Comparison of ENCODE assay signal across 8 cellular contexts in genomic region chr21:15005391-15005790, GRCh38. TPM values are rescaled to one million over a fixed set of nuclear protein-coding genes. Genes with fewer than 3 reads are reported as not detected.
DNase-seq lines count a peak whose midpoint lies in the region; ATAC-seq, FAIRE-seq and TF ChIP-seq lines count a peak whose summit lies in the region.
"Had no signal": no experiment of that assay in that cellular context is flagged by ENCODE, and none has a peak within 500 bp of the region (broad histone marks: within the 10 kb centered on the region; RNA-seq: fewer than 3 reads in every experiment).

No MANE protein-coding gene starts in this region.

- WGBS in smooth muscle cell (ENCODE audit: low lambda C conversion rate): 21% methylated on average over 6 of the region's 6 CpGs
- WGBS in small intestine, 3 donors: 39 to 58% (median 52%) methylated on average over 6 of the region's 6 CpGs

- H3K9me3 Mint-ChIP-seq in activated naive CD4-positive, alpha-beta T cell treated with anti-CD3 and anti-CD28 coated beads, Interleukin-2, amount 50 U/mL, for 72 hours: peaks cover 4 to 12% of the 10 kb centered on the region in 2 donors

- H4K20me1 ChIP-seq in smooth muscle cell (ENCODE audit: low read depth): peaks cover 68% of the 10 kb centered on the region

- ATAC-seq in activated naive CD4-positive, alpha-beta T cell treated with anti-CD3 and anti-CD28 coated beads, Interleukin-2, amount 50 U/mL, for 72 hours: peak; percentile 34 to 35
- no peak for ATAC-seq in GM18502 (IDR thresholded peaks at IDR 0.05; ENCODE audit: poor library complexity, unreplicated experiment)

- H3K27ac Mint-ChIP-seq in activated naive CD4-positive, alpha-beta T cell treated with anti-CD3 and anti-CD28 coated beads, Interleukin-2, amount 50 U/mL, for 72 hours: peak overlapping the region; percentile 40 to 85

- H3K9ac ChIP-seq in HUES48 (ENCODE audit: low read depth, low read length) (no peak overlapping the region), smooth muscle cell (ENCODE audit: low read depth) (no peak overlapping the region)

- H3K4me3 ChIP-seq in HUES48 (ENCODE audit: low read depth, low read length) (peak overlapping the region; percentile 21; the same call in 1 of the 2 replicates), smooth muscle cell (no peak overlapping the region), small intestine (ENCODE audit: low read depth in 1 of 2, low read length in 2 of 2) (no peak overlapping the region)

- peaks cover 78% of the 10 kb centered on the region for H3K79me2 ChIP-seq in smooth muscle cell (ENCODE audit: low read depth)

- H3K9me3 ChIP-seq in HUES48 (ENCODE audit: control insufficient read depth, insufficient read depth, low read length) (no peaks in the 10 kb centered on the region), smooth muscle cell (replicated peaks; ENCODE audit: low read depth) (no peaks in the 10 kb centered on the region), small intestine (ENCODE audit: control insufficient read depth, low read depth) (no peaks in the 10 kb centered on the region)

- peak overlapping the region; percentile 70 for H3K27ac ChIP-seq in HUES48 (ENCODE audit: low read depth, low read length)
- H3K27ac ChIP-seq in smooth muscle cell (ENCODE audit: low read depth): peak overlapping the region; percentile 30
- no peak overlapping the region for H3K27ac ChIP-seq in small intestine (ENCODE audit: low read depth in 1 of 2, low read length in 1 of 2)

- H3F3A ChIP-seq in smooth muscle cell (ENCODE audit: low read depth): no peaks in the 10 kb centered on the region

- H3K27me3 ChIP-seq in HUES48 (ENCODE audit: control insufficient read depth, insufficient read depth, low read length) (peaks cover 46% of the 10 kb centered on the region), smooth muscle cell (ENCODE audit: low read depth) (no peaks in the 10 kb centered on the region), small intestine (ENCODE audit: control insufficient read depth in 2 of 2, insufficient read depth in 2 of 2, low read length in 2 of 2) (no peaks in the 10 kb centered on the region)

- no peak overlapping the region for H2AFZ ChIP-seq in smooth muscle cell (ENCODE audit: low read depth)

- DNase-seq in activated naive CD4-positive, alpha-beta T cell treated with anti-CD3 and anti-CD28 coated beads, Interleukin-2, amount 50 U/mL, for 72 hours (ENCODE audit: low spot score in 2 of 2): peak in 1 of 2 donors; percentile 4
- DNase-seq in iPS DF 19.7 (ENCODE audit: low read depth, low spot score) (peak; percentile 78), smooth muscle cell (lab: John Stamatoyannopoulos, UW; ENCODE audit: unreplicated experiment) (no peak), mesenteric fat pad (ENCODE audit: low spot score) (no peak), small intestine (no peak)
- DNase-seq: RPMI8226 had no signal

- H3K36me3 Mint-ChIP-seq in activated naive CD4-positive, alpha-beta T cell treated with anti-CD3 and anti-CD28 coated beads, Interleukin-2, amount 50 U/mL, for 72 hours: peaks cover 10 to 22% of the 10 kb centered on the region in 2 donors

- no peak for TF ChIP-seq CTCF in smooth muscle cell (IDR thresholded peaks at IDR 0.05; ENCODE audit: borderline replicate concordance, insufficient read depth, poor library complexity, severe bottlenecking)

- H3K36me3 ChIP-seq in HUES48 (ENCODE audit: control insufficient read depth, insufficient read depth, low read length) (no peaks in the 10 kb centered on the region), smooth muscle cell (ENCODE audit: low read depth) (no peaks in the 10 kb centered on the region), small intestine (ENCODE audit: control insufficient read depth in 2 of 2, insufficient read depth in 2 of 2, low read length in 2 of 2) (no peaks in the 10 kb centered on the region)

- peaks cover 47% of the 10 kb centered on the region for H3K4me1 ChIP-seq in HUES48 (ENCODE audit: control insufficient read depth, insufficient read depth, low read length)
- peaks cover 16% of the 10 kb centered on the region for H3K4me1 ChIP-seq in smooth muscle cell (ENCODE audit: low read depth)
- peaks cover 8 to 21% of the 10 kb centered on the region in 2 donors for H3K4me1 ChIP-seq in small intestine (ENCODE audit: control insufficient read depth in 2 of 2, insufficient read depth in 1 of 2, low read depth in 1 of 2, low read length in 1 of 2)

- peak overlapping the region; percentile 46 for H3K4me2 ChIP-seq in smooth muscle cell

- no peak for FAIRE-seq in small intestine (lab: Jason Lieb, UNC)

RNA-seq across cellular contexts. Expression of gene NRIP1, which starts 59.4 kb away (rescaled TPM):
- total RNA-seq in activated naive CD4-positive, alpha-beta T cell treated with anti-CD3 and anti-CD28 coated beads, Interleukin-2, amount 50 U/mL, for 72 hours: 10 to 100 TPM in 1 of 2 donors, 1 to 10 TPM in 1; 7.6 to 11.3 TPM
- total RNA-seq in smooth muscle cell: 26.0 and 27.9 TPM in 2 replicates
- polyA plus RNA-seq in smooth muscle cell: 5.1 and 11.0 TPM in 2 replicates
- total RNA-seq in mesenteric fat pad: 57.8 TPM
- 10 to 100 TPM in 2 of 3 donors, 1 to 10 TPM in 1; 10.0 to 15.7 (median 12.3) TPM for polyA plus RNA-seq in small intestine

Comparison
In these comparisons a context has a peak if more than half of its experiments do, and no peak if none do; other contexts are left out.
1. H3K27ac ChIP-seq: peak in HUES48 (single experiment) and smooth muscle cell (single experiment); none in small intestine (0 of 2).